ENCODE assay signal across 8 cellular contexts in the genomic region with DNA sequence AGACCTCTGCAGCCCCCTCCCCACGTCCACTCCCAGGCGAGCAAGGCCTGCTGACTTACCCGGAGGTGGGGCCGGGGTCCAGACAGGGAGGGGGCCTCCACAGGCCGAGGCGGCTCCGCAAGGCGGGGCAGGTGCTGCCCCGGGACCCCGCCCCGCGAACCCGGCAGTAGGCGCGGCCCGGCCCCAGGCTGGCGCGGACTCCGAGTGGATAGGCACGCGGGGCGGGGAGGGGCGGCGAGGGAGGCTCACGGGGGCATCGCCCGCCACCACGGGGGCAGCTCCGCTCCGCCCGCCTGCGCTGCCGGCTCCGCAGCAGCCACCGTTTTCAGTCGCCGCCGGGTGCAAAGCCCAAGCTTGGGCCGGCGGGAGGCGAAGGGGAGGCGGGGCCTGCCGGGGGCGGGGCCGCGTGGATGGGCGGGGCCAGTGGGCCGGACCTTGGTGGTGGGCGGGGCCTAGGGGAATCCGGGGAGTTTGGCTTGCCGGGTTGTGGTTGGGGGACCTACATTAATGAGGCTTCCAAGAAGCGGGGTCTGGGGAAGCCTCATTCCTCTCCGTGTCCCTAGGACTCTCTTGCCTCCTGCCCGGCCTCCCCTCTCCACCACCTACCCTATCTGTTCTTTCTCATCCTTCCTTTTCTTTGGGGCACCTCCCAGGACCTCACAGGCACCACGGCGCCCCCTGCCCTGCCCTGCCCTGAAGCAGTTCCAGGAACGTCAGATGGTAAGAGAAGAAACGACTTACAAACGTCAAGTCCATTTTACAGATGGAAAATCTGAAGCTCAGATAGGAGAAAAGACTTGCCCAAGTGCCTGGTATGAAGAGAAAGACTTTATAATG. TPM values are rescaled to one million over a fixed set of nuclear protein-coding genes. Genes with fewer than 3 reads are reported as not detected.
DNase-seq lines count a peak whose midpoint lies in the region; ATAC-seq and TF ChIP-seq lines count a peak whose summit lies in the region.

A gene (minus strand): TSS at position 348 of the 837 bp plus-strand sequence. CDS start 23,757 bp downstream, outside the sequence.

- H3K27ac ChIP-seq in HUES64 (ENCODE audit: low read depth, low read length) (no peak within 1 kb of the TSS), PC-9 (no peak within 1 kb of the TSS), stomach (peak within 1 kb of the TSS in 4 of 5 donors; percentile 29 to 78 (median 64))

- no peaks in the 10 kb centered on the region for H3K36me3 Mint-ChIP-seq in activated T-helper 1 cell treated with anti-CD3 and anti-CD28 coated beads, Interleukin-12 subunit alpha, Interleukin-12 subunit beta, Interleukin-2, Interleukin-4 antibody, amounts not matched to agents 30 ng/mL and 10 ng/mL and 1 ng/mL, durations not matched to agents 14 hours and 24 hours and 36 hours (ENCODE audit: low read depth)
- H3K36me3 Mint-ChIP-seq in neural crest cell (ENCODE audit: low read depth) = no peaks in the 10 kb centered on the region

- H3K36me3 ChIP-seq in HUES64 (ENCODE audit: insufficient read depth, low read length) = no peaks in the 10 kb centered on the region
- H3K36me3 ChIP-seq in PC-9 (ENCODE audit: low read depth) = no peaks in the 10 kb centered on the region
- no peaks in the 10 kb centered on the region for H3K36me3 ChIP-seq in stomach

- peak within 1 kb of the TSS; percentile 83 for H3K4me2 ChIP-seq in PC-9

- H3K4me3 Mint-ChIP-seq in activated T-helper 1 cell treated with anti-CD3 and anti-CD28 coated beads, Interleukin-12 subunit alpha, Interleukin-12 subunit beta, Interleukin-2, Interleukin-4 antibody, amounts not matched to agents 30 ng/mL and 10 ng/mL and 1 ng/mL, durations not matched to agents 14 hours and 24 hours and 36 hours = peak within 1 kb of the TSS; percentile 82
- peak within 1 kb of the TSS; percentile 92 for H3K4me3 Mint-ChIP-seq in neural crest cell

- POLR2A ChIA-PET in PC-9 (lab: Charles Lee; ENCODE audit: unreplicated experiment) = interaction anchor here (0.6 to 0.7 kb wide), 2 partner anchors 41 to 176 kb away, joined by 4 read pairs; no protein-coding TSS in a partner anchor

- peak within 1 kb of the TSS; percentile 79 for H3K27ac Mint-ChIP-seq in activated T-helper 1 cell treated with anti-CD3 and anti-CD28 coated beads, Interleukin-12 subunit alpha, Interleukin-12 subunit beta, Interleukin-2, Interleukin-4 antibody, amounts not matched to agents 30 ng/mL and 10 ng/mL and 1 ng/mL, durations not matched to agents 14 hours and 24 hours and 36 hours
- peak within 1 kb of the TSS; percentile 78 for H3K27ac Mint-ChIP-seq in neural crest cell (ENCODE audit: unreplicated experiment)

- DNase-seq in CMK (ENCODE audit: low read depth) = peak; percentile 66
- DNase-seq in PC-9 = peak in 1 of 2 experiments; percentile 92
- peak; percentile 80 for DNase-seq in activated T-helper 1 cell treated with anti-CD3 and anti-CD28 coated beads, Interleukin-12 subunit alpha, Interleukin-12 subunit beta, Interleukin-2, Interleukin-4 antibody, amounts not matched to agents 30 ng/mL and 10 ng/mL and 1 ng/mL, durations not matched to agents 14 hours and 24 hours and 36 hours (ENCODE audit: low spot score)
- DNase-seq in fibroblast of pulmonary artery (ENCODE audit: low read depth) = peak; percentile 40
- DNase-seq in neural crest cell (ENCODE audit: low read depth, low spot score) = peak; percentile 94
- DNase-seq in stomach = peak; percentile 83

- no TSS peak for BruUV-seq in PC-9 (replicated peaks; lab: Mats Ljungman, UMichigan)

- TF ChIP-seq CTCF in PC-9 (conservative IDR thresholded peaks at IDR 0.05) (no peak; the same call in 1 of the 2 replicates), fibroblast of pulmonary artery (IDR thresholded peaks at IDR 0.05; ENCODE audit: low read length, missing control alignments) (no peak), neural crest cell (conservative IDR thresholded peaks at IDR 0.05) (no peak), stomach (IDR thresholded peaks at IDR 0.05) (no peak)

- peaks cover 10% of the 10 kb centered on the region; the same call in 1 of the 2 replicates for H3F3A ChIP-seq in PC-9 (ENCODE audit: insufficient read depth, low read depth)

- peak within 1 kb of the TSS; percentile 82 for H2AFZ ChIP-seq in PC-9

- peaks cover 32% of the 10 kb centered on the region for H3K4me1 ChIP-seq in HUES64 (ENCODE audit: insufficient read depth, low read length)
- H3K4me1 ChIP-seq in PC-9 (replicated peaks; ENCODE audit: insufficient read depth) = peaks cover 19% of the 10 kb centered on the region; the same call in 1 of the 2 replicates
- H3K4me1 ChIP-seq in stomach = peaks cover 22 to 47% (median 36%) of the 10 kb centered on the region in 4 donors

- CTCF ChIA-PET in PC-9 (lab: Charles Lee) = interaction anchor here (0.6 to 0.7 kb wide), 4 partner anchors 29 to 602 kb away, joined by 3 to 6 read pairs (median 4); no protein-coding TSS in a partner anchor

- 1% methylated on average over 58 of the region's 59 CpGs for WGBS in HUES64
- WGBS in stomach, 5 donors = 1 to 2% (median 2%) methylated on average over 16 to 59 of the region's 59 CpGs

- H3K9me3 ChIP-seq in HUES64 (ENCODE audit: insufficient read depth, low read depth, low read length) = no peaks in the 10 kb centered on the region
- no peaks in the 10 kb centered on the region for H3K9me3 ChIP-seq in PC-9 (ENCODE audit: insufficient read depth, low read depth)
- H3K9me3 ChIP-seq in stomach = no peaks in the 10 kb centered on the region

- peak within 1 kb of the TSS; percentile 51; the same call in 1 of the 2 replicates for H3K9ac ChIP-seq in HUES64 (ENCODE audit: low read depth, low read length)

- no peaks in the 10 kb centered on the region for H3K9me3 Mint-ChIP-seq in activated T-helper 1 cell treated with anti-CD3 and anti-CD28 coated beads, Interleukin-12 subunit alpha, Interleukin-12 subunit beta, Interleukin-2, Interleukin-4 antibody, amounts not matched to agents 30 ng/mL and 10 ng/mL and 1 ng/mL, durations not matched to agents 14 hours and 24 hours and 36 hours
- H3K9me3 Mint-ChIP-seq in neural crest cell = no peaks in the 10 kb centered on the region

- H4K20me1 ChIP-seq in PC-9 (ENCODE audit: insufficient read depth) = no peaks in the 10 kb centered on the region

- peaks cover 3% of the 10 kb centered on the region for H3K27me3 Mint-ChIP-seq in activated T-helper 1 cell treated with anti-CD3 and anti-CD28 coated beads, Interleukin-12 subunit alpha, Interleukin-12 subunit beta, Interleukin-2, Interleukin-4 antibody, amounts not matched to agents 30 ng/mL and 10 ng/mL and 1 ng/mL, durations not matched to agents 14 hours and 24 hours and 36 hours (ENCODE audit: insufficient read depth)
- peaks cover 4% of the 10 kb centered on the region for H3K27me3 Mint-ChIP-seq in neural crest cell (ENCODE audit: low read depth)

- no peaks in the 10 kb centered on the region for H3K79me2 ChIP-seq in PC-9 (ENCODE audit: low read depth)

- no peak for TF ChIP-seq EP300 in stomach (IDR thresholded peaks at IDR 0.05)

- peak; percentile 70 for ATAC-seq in GM21367 (IDR thresholded peaks at IDR 0.05; ENCODE audit: unreplicated experiment)

- H3K27me3 ChIP-seq in HUES64 (ENCODE audit: insufficient read depth, low read length) = no peaks in the 10 kb centered on the region
- no peaks in the 10 kb centered on the region for H3K27me3 ChIP-seq in PC-9 (ENCODE audit: insufficient read depth, low read depth)
- H3K27me3 ChIP-seq in stomach = no peaks in the 10 kb centered on the region

- H3K9me2 ChIP-seq in PC-9 (ENCODE audit: insufficient read depth) = no peaks in the 10 kb centered on the region

- peaks cover 27% of the 10 kb centered on the region for H3K4me1 Mint-ChIP-seq in activated T-helper 1 cell treated with anti-CD3 and anti-CD28 coated beads, Interleukin-12 subunit alpha, Interleukin-12 subunit beta, Interleukin-2, Interleukin-4 antibody, amounts not matched to agents 30 ng/mL and 10 ng/mL and 1 ng/mL, durations not matched to agents 14 hours and 24 hours and 36 hours (ENCODE audit: low read depth)
- H3K4me1 Mint-ChIP-seq in neural crest cell = peaks cover 40% of the 10 kb centered on the region

- H3K4me3 ChIP-seq in HUES64 (ENCODE audit: low read length) (peak within 1 kb of the TSS; percentile 72), PC-9 (peak within 1 kb of the TSS; percentile 60), fibroblast of pulmonary artery (replicated peaks; ENCODE audit: low read depth, low read length) (peak within 1 kb of the TSS; percentile 36), stomach (peak within 1 kb of the TSS; percentile 69 to 81 (median 74))

- TF ChIP-seq POLR2A in stomach (IDR thresholded peaks at IDR 0.05) = no peak

- intact Hi-C loops in PC-9 (cut with micrococcal nuclease; ENCODE audit: unreplicated experiment) (no loop called here), stomach (cut with DNase I; ENCODE audit: low total_unique reads) (no loop called here)
- intact Hi-C loops in activated T-helper 1 cell treated with anti-CD3 and anti-CD28 coated beads, Interleukin-12 subunit alpha, Interleukin-12 subunit beta, Interleukin-2, Interleukin-4 antibody, amounts not matched to agents 30 ng/mL and 10 ng/mL and 1 ng/mL, durations not matched to agents 14 hours and 24 hours and 36 hours (cut with micrococcal nuclease) = loop anchor here (1.0 to 5.0 kb wide), 7 partner anchors 15 to 197 kb away; a partner anchor contains a TSS

RNA-seq across cellular contexts. Expression of the gene that starts here (rescaled TPM):
- polyA plus RNA-seq in HUES64 (2013, experiment 1 of 2) = 7.3 TPM
- 11.2 TPM for polyA plus RNA-seq in HUES64 (2013, experiment 2 of 2)
- total RNA-seq in PC-9 (2021) (12.9 and 14.0 TPM in 2 replicates), neural crest cell (22.4 and 22.9 TPM in 2 replicates), stomach (1 to 10 TPM in 4 of 5 donors, under 1 TPM in 1; 0.45 to 4.7 (median 3.9) TPM)
- total RNA-seq in activated T-helper 1 cell treated with anti-CD3 and anti-CD28 coated beads, Interleukin-12 subunit alpha, Interleukin-12 subunit beta, Interleukin-2, Interleukin-4 antibody, amounts not matched to agents 30 ng/mL and 10 ng/mL and 1 ng/mL, durations not matched to agents 14 hours and 24 hours and 36 hours = 1.5 and 1.9 TPM in 2 replicates
- polyA plus RNA-seq in stomach = 1 to 10 TPM in 2 of 3 donors, under 1 TPM in 1; 0.63 to 2.2 (median 1.2) TPM

Comparison
In these comparisons a context has a peak if more than half of its experiments do, and no peak if none do; other contexts are left out.
1. H3K27ac ChIP-seq: peak in stomach (4 of 5); none in HUES64 (single experiment) and PC-9 (single experiment).
2. Peak in every context shown above with its lines, with median percentiles within 50 percentile points of each other: H3K4me3 ChIP-seq.